ENCODE assay signal across 10 cellular contexts in genomic region chr2:7057865-7058400, GRCh38.
DNase-seq lines count a peak whose midpoint lies in the region; ATAC-seq and TF ChIP-seq lines count a peak whose summit lies in the region.
"Had no signal": no experiment of that assay in that cellular context is flagged by ENCODE, and none has a peak within 500 bp of the region (broad histone marks: within the 10 kb centered on the region; RNA-seq: fewer than 3 reads in every experiment).

No MANE protein-coding gene starts in this region.

- BruUV-seq in PC-9 (replicated peaks; lab: Mats Ljungman, UMichigan), result no TSS peak

- intact Hi-C loops in PC-9 (cut with micrococcal nuclease; ENCODE audit: unreplicated experiment), result no loop called here

- peak in 2 of 3 donors; percentile 52 to 60 for DNase-seq in CD4-positive, CD25-positive, alpha-beta regulatory T cell
- no peak for DNase-seq in activated effector memory CD4-positive, alpha-beta T cell treated with anti-CD3 and anti-CD28 coated beads, Interleukin-2, amount 50 U/mL, for 16 hours
- no peak for DNase-seq in 8988T
- DNase-seq in PC-9, result no peak
- DNase-seq: right lobe of liver had no signal

- peak overlapping the region in 1 of 3 donors; percentile 97 for H3K27ac Mint-ChIP-seq in CD4-positive, CD25-positive, alpha-beta regulatory T cell

- TF ChIP-seq CTCF in SU-DHL-6 (IDR thresholded peaks at IDR 0.05; ENCODE audit: insufficient read depth, low read length, poor library complexity, severe bottlenecking), result no peak
- no peak for TF ChIP-seq CTCF in PC-9 (conservative IDR thresholded peaks at IDR 0.05)

- ATAC-seq in CD4-positive, CD25-positive, alpha-beta regulatory T cell (ENCODE audit: low read depth in 2 of 2), result peak; percentile 26 to 61
- peak; percentile 64 for ATAC-seq in GM19438 (IDR thresholded peaks at IDR 0.05; ENCODE audit: low read depth, unreplicated experiment)
- ATAC-seq in HG03558 (IDR thresholded peaks at IDR 0.05; ENCODE audit: extremely low read depth, unreplicated experiment), result peak; percentile 44
- no peak for ATAC-seq in HG02588 (IDR thresholded peaks at IDR 0.05; ENCODE audit: unreplicated experiment)

- H3K9me3 Mint-ChIP-seq in CD4-positive, CD25-positive, alpha-beta regulatory T cell, result peaks cover 0 to 3% (median under 1%) of the 10 kb centered on the region in 7 donors

- no peaks in the 10 kb centered on the region for H3K9me3 ChIP-seq in CD4-positive, CD25-positive, alpha-beta regulatory T cell (ENCODE audit: control insufficient read depth in 2 of 2, low read length in 2 of 2)
- H3K9me3 ChIP-seq in SU-DHL-6 (ENCODE audit: insufficient read depth, low read length) (no peaks in the 10 kb centered on the region), PC-9 (ENCODE audit: insufficient read depth, low read depth) (no peaks in the 10 kb centered on the region)
- H3K9me3 ChIP-seq: right lobe of liver had no signal

- peaks cover 39% of the 10 kb centered on the region for H3K4me1 ChIP-seq in CD4-positive, CD25-positive, alpha-beta regulatory T cell (ENCODE audit: control insufficient read depth, insufficient read depth, low read length, poor library complexity, severe bottlenecking)
- H3K4me1 ChIP-seq in PC-9 (replicated peaks; ENCODE audit: insufficient read depth), result no peaks in the 10 kb centered on the region
- H3K4me1 ChIP-seq: right lobe of liver had no signal

- H2AFZ ChIP-seq in SU-DHL-6 (ENCODE audit: low read depth, low read length, severe bottlenecking) (peak overlapping the region; percentile 61), PC-9 (no peak overlapping the region)

- H3K9me2 ChIP-seq in SU-DHL-6 (replicated peaks; ENCODE audit: insufficient read depth, low read length) (no peaks in the 10 kb centered on the region), PC-9 (ENCODE audit: insufficient read depth) (no peaks in the 10 kb centered on the region)

- peak overlapping the region; percentile 90 for H3K4me2 ChIP-seq in SU-DHL-6 (ENCODE audit: low read depth, low read length, poor library complexity, severe bottlenecking)
- no peak overlapping the region for H3K4me2 ChIP-seq in PC-9

- H3K36me3 Mint-ChIP-seq in CD4-positive, CD25-positive, alpha-beta regulatory T cell, result peaks cover 5% of the 10 kb centered on the region

- peak overlapping the region; percentile 71 for H3K4me3 ChIP-seq in CD4-positive, CD25-positive, alpha-beta regulatory T cell (ENCODE audit: low read depth, low read length)
- H3K4me3 ChIP-seq in SU-DHL-6 (ENCODE audit: insufficient read depth, low read length, poor library complexity, severe bottlenecking) (peak overlapping the region; percentile 29), PC-9 (no peak overlapping the region)
- H3K4me3 ChIP-seq: right lobe of liver, SK-N-MC had no signal

- CTCF ChIA-PET in PC-9 (lab: Charles Lee), result no interaction called here

- peaks cover 2% of the 10 kb centered on the region for H3K36me3 ChIP-seq in CD4-positive, CD25-positive, alpha-beta regulatory T cell (ENCODE audit: control insufficient read depth, insufficient read depth, low read length)
- H3K36me3 ChIP-seq in SU-DHL-6 (ENCODE audit: low read length) (no peaks in the 10 kb centered on the region), PC-9 (ENCODE audit: low read depth) (no peaks in the 10 kb centered on the region)
- H3K36me3 ChIP-seq: right lobe of liver had no signal

- H3F3A ChIP-seq in SU-DHL-6 (ENCODE audit: insufficient read depth) (peaks cover 35% of the 10 kb centered on the region), PC-9 (ENCODE audit: insufficient read depth, low read depth) (no peaks in the 10 kb centered on the region)

- H3K27ac ChIP-seq in CD4-positive, CD25-positive, alpha-beta regulatory T cell (ENCODE audit: insufficient read depth, low read length, poor library complexity, severe bottlenecking), result peak overlapping the region; percentile 55
- H3K27ac ChIP-seq in SU-DHL-6 (ENCODE audit: low read depth, low read length) (peak overlapping the region; percentile 98), PC-9 (no peak overlapping the region)
- H3K27ac ChIP-seq: right lobe of liver, SK-N-MC had no signal

- no peaks in the 10 kb centered on the region for H3K27me3 ChIP-seq in CD4-positive, CD25-positive, alpha-beta regulatory T cell (ENCODE audit: control insufficient read depth, insufficient read depth, low read length)
- H3K27me3 ChIP-seq in SU-DHL-6 (ENCODE audit: low read length) (no peaks in the 10 kb centered on the region), PC-9 (ENCODE audit: insufficient read depth, low read depth) (peaks cover 65% of the 10 kb centered on the region)
- H3K27me3 ChIP-seq: right lobe of liver had no signal

- peak overlapping the region; percentile 56 for H3K9ac ChIP-seq in SU-DHL-6 (ENCODE audit: low read length)

- no peaks in the 10 kb centered on the region for H3K27me3 Mint-ChIP-seq in CD4-positive, CD25-positive, alpha-beta regulatory T cell

- POLR2A ChIA-PET in PC-9 (lab: Charles Lee; ENCODE audit: unreplicated experiment), result interaction anchor here (0.7 kb wide), 1 partner anchor 59 kb away, joined by 4 read pairs; no protein-coding TSS in a partner anchor

- peak overlapping the region; percentile 24 to 86 (median 52) for H3K4me3 Mint-ChIP-seq in CD4-positive, CD25-positive, alpha-beta regulatory T cell

- H3K79me2 ChIP-seq in SU-DHL-6 (ENCODE audit: insufficient read depth, low read length), result no peaks in the 10 kb centered on the region
- no peaks in the 10 kb centered on the region for H3K79me2 ChIP-seq in PC-9 (ENCODE audit: low read depth)

- H3K4me1 Mint-ChIP-seq in CD4-positive, CD25-positive, alpha-beta regulatory T cell, result peaks cover 22 to 31% (median 30%) of the 10 kb centered on the region in 4 donors

- H4K20me1 ChIP-seq in SU-DHL-6 (ENCODE audit: low read depth, low read length) (no peaks in the 10 kb centered on the region), PC-9 (ENCODE audit: insufficient read depth) (no peaks in the 10 kb centered on the region)

Comparison
In these comparisons a context has a peak if more than half of its experiments do, and no peak if none do; other contexts are left out.
1. DNase-seq: peak in CD4-positive, CD25-positive, alpha-beta regulatory T cell (2 of 3); none in activated effector memory CD4-positive, alpha-beta T cell treated with anti-CD3 and anti-CD28 coated beads, Interleukin-2, amount 50 U/mL, for 16 hours (single experiment), 8988T (single experiment) and PC-9 (0 of 2).